Comparison of ENCODE assay signal across 15 cellular contexts in the genomic region with DNA sequence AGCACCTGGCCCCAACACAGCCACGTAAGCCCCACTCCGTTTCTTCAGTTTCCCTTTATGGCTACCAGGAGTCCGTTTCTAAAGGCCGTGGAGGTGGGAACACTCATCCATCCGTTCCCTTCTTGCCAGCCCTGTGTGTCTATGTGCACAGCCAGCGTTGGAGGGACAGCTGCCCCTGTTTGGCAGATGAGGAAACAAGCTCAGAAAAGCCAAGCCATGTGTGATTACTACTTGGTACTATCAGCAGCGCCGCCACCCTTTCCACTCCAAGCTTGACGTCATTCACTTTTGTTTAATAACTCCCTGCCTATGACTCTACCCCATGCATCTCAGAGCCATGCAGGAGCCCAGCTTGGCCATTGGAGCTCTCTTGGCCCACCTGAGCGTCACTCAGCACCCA. TPM values are rescaled to one million over a fixed set of nuclear protein-coding genes. Genes with fewer than 3 reads are reported as not detected.
DNase-seq lines count a peak whose midpoint lies in the region; ATAC-seq, FAIRE-seq and TF ChIP-seq lines count a peak whose summit lies in the region.
"Had no signal": no experiment of that assay in that cellular context is flagged by ENCODE, and none has a peak within 500 bp of the region (broad histone marks: within the 10 kb centered on the region; RNA-seq: fewer than 3 reads in every experiment).

No MANE protein-coding gene starts in this region.

- H3K4me2 ChIP-seq in GM12878 (ENCODE audit: control insufficient read depth, insufficient read depth) (peak overlapping the region; percentile 95), neuronal stem cell (ENCODE audit: insufficient read depth, low read length, poor library complexity, severe bottlenecking) (no peak overlapping the region)

- H3K4me1 Mint-ChIP-seq in T-helper 2 cell treated with Interferon-gamma antibody and Interleukin-4, amounts not matched to agents 5 μg/mL and 100 μg/mL, for 36 hours (ENCODE audit: low read depth), result peaks cover 24% of the 10 kb centered on the region
- H3K4me1 Mint-ChIP-seq in naive thymus-derived CD4-positive, alpha-beta T cell, result peaks cover 6 to 37% (median 12%) of the 10 kb centered on the region in 7 donors

- H3K18ac ChIP-seq in neuronal stem cell (ENCODE audit: low read length), result peak overlapping the region; percentile 5

- ATAC-seq in GM12878 (no peak), HG02610 (IDR thresholded peaks at IDR 0.05; ENCODE audit: unreplicated experiment) (no peak)
- ATAC-seq in naive thymus-derived CD4-positive, alpha-beta T cell, result no peak

- in situ Hi-C loops in GM12878 (cut with MboI), result no loop called here

- no peak for TF ChIP-seq POLR2A in GM12878 (IDR thresholded peaks at IDR 0.05; ENCODE audit: low read depth, low read length)

- intact Hi-C loops in GM12878 (cut with micrococcal nuclease; ENCODE audit: unreplicated experiment), result no loop called here
- intact Hi-C loops in naive thymus-derived CD4-positive, alpha-beta T cell (cut with micrococcal nuclease), result loop anchor here in 1 of 2 donors (10.0 kb wide), 2 partner anchors 510 to 620 kb away; a partner anchor contains a TSS

- peaks cover 13% of the 10 kb centered on the region for H3K4me1 ChIP-seq in GM12878 (ENCODE audit: control insufficient read depth, insufficient read depth, low read length)
- peaks cover 12 to 13% of the 10 kb centered on the region in 2 donors for H3K4me1 ChIP-seq in neuronal stem cell (ENCODE audit: control insufficient read depth in 2 of 2, insufficient read depth in 1 of 2, low read depth in 1 of 2, low read length in 2 of 2)
- peaks cover 5 to 14% of the 10 kb centered on the region in 2 donors for H3K4me1 ChIP-seq in naive thymus-derived CD4-positive, alpha-beta T cell (ENCODE audit: control insufficient read depth in 2 of 2, insufficient read depth in 2 of 2, low read length in 2 of 2)

- H3K36me3 Mint-ChIP-seq in T-helper 2 cell treated with Interferon-gamma antibody and Interleukin-4, amounts not matched to agents 5 μg/mL and 100 μg/mL, for 36 hours (ENCODE audit: low read depth), result peaks cover 36% of the 10 kb centered on the region
- H3K36me3 Mint-ChIP-seq in naive thymus-derived CD4-positive, alpha-beta T cell, result peaks cover 0 to 14% (median 0%) of the 10 kb centered on the region in 5 donors

- no peak for DNase-seq in T-helper 2 cell treated with Interferon-gamma antibody and Interleukin-4, amounts not matched to agents 5 μg/mL and 100 μg/mL, for 36 hours (ENCODE audit: low spot score)
- DNase-seq in T-helper 2 cell (no peak), NCI-H446 (lab: John Stamatoyannopoulos, UW) (peak; percentile 66 to 80), GM12878 (ENCODE audit: low read depth, low spot score) (no peak), neuronal stem cell (ENCODE audit: low spot score) (no peak), NCI-H187 treated with DMSO at 0.1 percent for 48 hours (lab: John Stamatoyannopoulos, UW) (no peak)
- DNase-seq in naive thymus-derived CD4-positive, alpha-beta T cell, result no peak
- DNase-seq: amygdala, NCI-H1105, NCI-H226, SIG-M5 had no signal

- no peak overlapping the region for H4K91ac ChIP-seq in neuronal stem cell (ENCODE audit: low read depth, low read length, poor library complexity)

- H3K9ac ChIP-seq in GM12878 (ENCODE audit: control insufficient read depth, insufficient read depth, low read length), result no peak overlapping the region
- H3K9ac ChIP-seq in neuronal stem cell (ENCODE audit: low read depth, low read length, poor library complexity), result no peak overlapping the region

- peak overlapping the region; percentile 27 for H3K27ac Mint-ChIP-seq in T-helper 2 cell treated with Interferon-gamma antibody and Interleukin-4, amounts not matched to agents 5 μg/mL and 100 μg/mL, for 36 hours
- peak overlapping the region in 2 of 9 donors; percentile 55 to 96 for H3K27ac Mint-ChIP-seq in naive thymus-derived CD4-positive, alpha-beta T cell
- H3K27ac Mint-ChIP-seq: mesothelial cell of epicardium had no signal

- H4K20me1 ChIP-seq in GM12878 (ENCODE audit: control insufficient read depth, insufficient read depth), result no peaks in the 10 kb centered on the region

- no peak overlapping the region for H2BK5ac ChIP-seq in neuronal stem cell (ENCODE audit: low read length)

- H3K4me3 ChIP-seq in GM12878 (no peak overlapping the region), neuronal stem cell (ENCODE audit: low read length in 2 of 2) (no peak overlapping the region)
- H3K4me3 ChIP-seq in naive thymus-derived CD4-positive, alpha-beta T cell (ENCODE audit: low read length), result no peak overlapping the region

- 89% methylated on average over 10 of the region's 10 CpGs for WGBS in GM12878 (ENCODE audit: insufficient coverage, insufficient replicate concordance, low lambda C conversion rate, missing lambda C conversion rate)
- no CpG with 5 or more reads among the region's 10 CpGs for WGBS in neuronal stem cell (ENCODE audit: extremely low coverage in 2 of 2, insufficient read length in 2 of 2, insufficient replicate concordance in 1 of 2), 2 donors

- H2AK5ac ChIP-seq in neuronal stem cell (ENCODE audit: low read depth, low read length), result no peak overlapping the region

- H3K27ac ChIP-seq in GM12878 (ENCODE audit: control insufficient read depth, insufficient read depth) (no peak overlapping the region), neuronal stem cell (replicated peaks; ENCODE audit: low read length) (no peak overlapping the region)
- H3K27ac ChIP-seq in naive thymus-derived CD4-positive, alpha-beta T cell (ENCODE audit: low read depth, low read length), result no peak overlapping the region

- FAIRE-seq in GM12878 (lab: Jason Lieb, UNC), result no peak
- FAIRE-seq: GM12892, islet of Langerhans had no signal

- TF ChIP-seq RAD21 in GM12878 (IDR thresholded peaks at IDR 0.05; ENCODE audit: insufficient read depth, low read depth, low read length), result no peak

- RAD21 ChIA-PET in GM12878 (lab: Charles Lee; ENCODE audit: unreplicated experiment), result interaction anchor here (0.5 to 1.8 kb wide), 5 partner anchors 21 to 69 kb away, joined by 3 to 6 read pairs (median 4); no protein-coding TSS in a partner anchor

- no peaks in the 10 kb centered on the region for H3K9me3 Mint-ChIP-seq in T-helper 2 cell treated with Interferon-gamma antibody and Interleukin-4, amounts not matched to agents 5 μg/mL and 100 μg/mL, for 36 hours
- H3K9me3 Mint-ChIP-seq in naive thymus-derived CD4-positive, alpha-beta T cell, result no peaks in the 10 kb centered on the region
- H3K9me3 Mint-ChIP-seq: mesothelial cell of epicardium had no signal

- H4K8ac ChIP-seq in neuronal stem cell (ENCODE audit: low read depth, low read length), result no peak overlapping the region

- no TSS peak for BruUV-seq in GM12878 (replicated peaks; lab: Mats Ljungman, UMichigan)

- CTCF ChIA-PET in GM12878 (lab: Yijun Ruan, JAX), result interaction anchor here (0.8 to 1.9 kb wide), 7 partner anchors 30 to 88 kb away, joined by 3 to 6 read pairs (median 4); no protein-coding TSS in a partner anchor
- CTCF ChIA-PET in naive thymus-derived CD4-positive, alpha-beta T cell (lab: Charles Lee), result no interaction called here

- H3K79me2 ChIP-seq in GM12878 (ENCODE audit: control insufficient read depth, insufficient read depth, low read length), result peaks cover 42% of the 10 kb centered on the region

- no peak overlapping the region for H2AFZ ChIP-seq in GM12878 (ENCODE audit: control insufficient read depth, low read depth, low read length)
- H2AFZ ChIP-seq in neuronal stem cell (ENCODE audit: low read length), result no peak overlapping the region

- H3K14ac ChIP-seq in neuronal stem cell (ENCODE audit: low read length), result no peak overlapping the region

- H2BK12ac ChIP-seq in neuronal stem cell (ENCODE audit: low read length), result no peak overlapping the region

- SMC1A ChIA-PET in GM12878 (lab: Charles Lee; ENCODE audit: uncharacterized antibody, unreplicated experiment), result interaction anchor here (0.7 to 1.4 kb wide), 7 partner anchors 9 to 85 kb away, joined by 3 to 9 read pairs (median 3); no protein-coding TSS in a partner anchor

- no peak for TF ChIP-seq EP300 in GM12878 (IDR thresholded peaks at IDR 0.05; ENCODE audit: borderline replicate concordance in 1 of 2, control insufficient read depth in 1 of 2, low read depth in 2 of 2, low read length in 2 of 2)

- no peaks in the 10 kb centered on the region for H3K27me3 Mint-ChIP-seq in T-helper 2 cell treated with Interferon-gamma antibody and Interleukin-4, amounts not matched to agents 5 μg/mL and 100 μg/mL, for 36 hours (ENCODE audit: low read depth)
- H3K27me3 Mint-ChIP-seq in naive thymus-derived CD4-positive, alpha-beta T cell, result no peaks in the 10 kb centered on the region

- H3K9me3 ChIP-seq in GM12878 (replicated peaks; ENCODE audit: control insufficient read depth, insufficient read depth, low read length) (no peaks in the 10 kb centered on the region), neuronal stem cell (replicated peaks in 1 of 2; ENCODE audit: control insufficient read depth in 2 of 2, insufficient read depth in 1 of 2, low read depth in 1 of 2, low read length in 2 of 2) (no peaks in the 10 kb centered on the region)
- no peaks in the 10 kb centered on the region for H3K9me3 ChIP-seq in naive thymus-derived CD4-positive, alpha-beta T cell (ENCODE audit: control insufficient read depth in 2 of 3, low read length in 3 of 3)

- H2BK15ac ChIP-seq in neuronal stem cell (ENCODE audit: low read length), result no peak overlapping the region

- no peak for TF ChIP-seq CTCF in GM12878 (IDR thresholded peaks at IDR 0.05 in 2 of 3, conservative IDR thresholded peaks at IDR 0.05 in 1 of 3; ENCODE audit: control insufficient read depth in 2 of 3, extremely low read depth in 1 of 3, insufficient read depth in 1 of 3, low read depth in 3 of 3, low read length in 3 of 3)

- peaks cover 6% of the 10 kb centered on the region for H3K79me1 ChIP-seq in neuronal stem cell (ENCODE audit: low read depth, low read length)

- peaks cover 24 to 30% of the 10 kb centered on the region in 2 experiments for H3K36me3 ChIP-seq in GM12878 (ENCODE audit: control insufficient read depth in 2 of 2, insufficient read depth in 2 of 2, low read length in 1 of 2)
- peaks cover 31 to 62% of the 10 kb centered on the region in 2 donors for H3K36me3 ChIP-seq in neuronal stem cell (replicated peaks in 1 of 2; ENCODE audit: control insufficient read depth in 2 of 2, insufficient read depth in 2 of 2, low read length in 2 of 2)
- H3K36me3 ChIP-seq in naive thymus-derived CD4-positive, alpha-beta T cell (ENCODE audit: control insufficient read depth in 2 of 3, insufficient read depth in 3 of 3, low read length in 3 of 3), result peaks cover 0 to 4% (median 0%) of the 10 kb centered on the region in 3 experiments

- no peak overlapping the region for H3K23ac ChIP-seq in neuronal stem cell (ENCODE audit: low read depth, low read length, poor library complexity)

- no peak overlapping the region for H2BK120ac ChIP-seq in neuronal stem cell (ENCODE audit: low read depth, low read length)

- H3K27me3 ChIP-seq in GM12878 (replicated peaks in 1 of 2; ENCODE audit: control insufficient read depth in 2 of 2, insufficient read depth in 2 of 2, low read length in 1 of 2) (no peaks in the 10 kb centered on the region), neuronal stem cell (ENCODE audit: control insufficient read depth in 3 of 3, insufficient read depth in 3 of 3, low read depth in 1 of 3, low read length in 3 of 3) (peaks cover 0 to 4% (median 0%) of the 10 kb centered on the region in 3 experiments)
- H3K27me3 ChIP-seq in naive thymus-derived CD4-positive, alpha-beta T cell (ENCODE audit: control insufficient read depth in 2 of 2, insufficient read depth in 2 of 2, low read length in 2 of 2), result no peaks in the 10 kb centered on the region

- POLR2A ChIA-PET in GM12878 (lab: Charles Lee), result interaction anchor here (0.7 to 1.2 kb wide), 4 partner anchors 28 to 310 kb away, joined by 3 read pairs; no protein-coding TSS in a partner anchor
- POLR2A ChIA-PET in naive thymus-derived CD4-positive, alpha-beta T cell (lab: Charles Lee), result interaction anchor here (1.4 kb wide), 1 partner anchor 67 kb away, joined by 3 read pairs; no protein-coding TSS in a partner anchor

- no peak overlapping the region for H3K4ac ChIP-seq in neuronal stem cell (ENCODE audit: low read length)

- H3K4me3 Mint-ChIP-seq in T-helper 2 cell treated with Interferon-gamma antibody and Interleukin-4, amounts not matched to agents 5 μg/mL and 100 μg/mL, for 36 hours, result peak overlapping the region; percentile 96
- peak overlapping the region in 3 of 10 donors; percentile 45 to 96 (median 61) for H3K4me3 Mint-ChIP-seq in naive thymus-derived CD4-positive, alpha-beta T cell
- H3K4me3 Mint-ChIP-seq: mesothelial cell of epicardium had no signal

RNA-seq across cellular contexts. Expression of a gene that starts 3.5 kb away (rescaled TPM):
- 116 and 125 TPM in 2 replicates for total RNA-seq in GM12878 (2013; cell fraction: nucleolus; rRNA removed)
- total RNA-seq in GM12878 (2014; rRNA removed) (21.3 and 23.8 TPM in 2 replicates), GM12878 (2014; rRNA removed; fragmentation: Illumina TruSeq; extraction: Trizol) (19.2 and 20.8 TPM in 2 replicates), GM12878 (2021) (25.5 and 26.1 TPM in 2 replicates)
- 7.0 TPM for polyA plus RNA-seq in GM12878 (2011; ENCODE audit: low read depth)
- polyA plus RNA-seq in GM12878 (2011; rRNA removed) (25.5 and 40.5 TPM in 2 replicates), GM12878 (2014; fragmentation: Illumina TruSeq; extraction: Trizol) (21.9 and 26.6 TPM in 2 replicates), GM12878 (2014; fragmentation: Nextera tagmentation; extraction: Ambion mirVana) (1 to 10 TPM; 3.6 to 4.5 TPM), GM12878 (2014; rRNA removed) (27.3 and 33.7 TPM in 2 replicates), GM12878 (2016; fragmentation: Nextera tagmentation; extraction: Ambion mirVana) (1 to 10 TPM; 2.8 to 3.1 TPM)
- polyA plus RNA-seq in GM12878 (2011; cell fraction: cytosol; rRNA removed), result 37.4 and 42.6 TPM in 2 replicates
- 173 and 193 TPM in 2 replicates for polyA plus RNA-seq in GM12878 (2011; cell fraction: nucleus; rRNA removed)
- polyA plus RNA-seq in GM12878 (2012), result 8.1 and 8.9 TPM in 2 replicates
- polyA minus RNA-seq in GM12878 (2011; rRNA and poly(A)+ RNA removed), result 89.1 and 91.1 TPM in 2 replicates
- 19.0 and 25.3 TPM in 2 replicates for polyA minus RNA-seq in GM12878 (2011; cell fraction: cytosol; rRNA and poly(A)+ RNA removed)
- 57.3 and 118 TPM in 2 replicates for polyA minus RNA-seq in GM12878 (2011; cell fraction: nucleus; rRNA and poly(A)+ RNA removed)
- 23.6 TPM for polyA plus RNA-seq in neuronal stem cell (2013, experiment 1 of 2)
- 22.6 TPM for polyA plus RNA-seq in neuronal stem cell (2013, experiment 2 of 2)
- 10 to 100 TPM in 2 of 5 experiments, 1 to 10 TPM in 3; 4.3 to 45.8 (median 9.9) TPM for total RNA-seq in naive thymus-derived CD4-positive, alpha-beta T cell
- polyA plus RNA-seq in naive thymus-derived CD4-positive, alpha-beta T cell, result under 1 TPM; 0.64 to 0.92 TPM

Comparison
In these comparisons a context has a peak if more than half of its experiments do, and no peak if none do; other contexts are left out.
1. DNase-seq: peak in NCI-H446 (2 of 2); none in T-helper 2 cell treated with Interferon-gamma antibody and Interleukin-4, amounts not matched to agents 5 μg/mL and 100 μg/mL, for 36 hours (single experiment), T-helper 2 cell (0 of 5), GM12878 (single experiment), neuronal stem cell (single experiment), NCI-H187 treated with DMSO at 0.1 percent for 48 hours (single experiment) and naive thymus-derived CD4-positive, alpha-beta T cell (0 of 9).